ENCODE assay signal across 1 cellular context in the genomic region with DNA sequence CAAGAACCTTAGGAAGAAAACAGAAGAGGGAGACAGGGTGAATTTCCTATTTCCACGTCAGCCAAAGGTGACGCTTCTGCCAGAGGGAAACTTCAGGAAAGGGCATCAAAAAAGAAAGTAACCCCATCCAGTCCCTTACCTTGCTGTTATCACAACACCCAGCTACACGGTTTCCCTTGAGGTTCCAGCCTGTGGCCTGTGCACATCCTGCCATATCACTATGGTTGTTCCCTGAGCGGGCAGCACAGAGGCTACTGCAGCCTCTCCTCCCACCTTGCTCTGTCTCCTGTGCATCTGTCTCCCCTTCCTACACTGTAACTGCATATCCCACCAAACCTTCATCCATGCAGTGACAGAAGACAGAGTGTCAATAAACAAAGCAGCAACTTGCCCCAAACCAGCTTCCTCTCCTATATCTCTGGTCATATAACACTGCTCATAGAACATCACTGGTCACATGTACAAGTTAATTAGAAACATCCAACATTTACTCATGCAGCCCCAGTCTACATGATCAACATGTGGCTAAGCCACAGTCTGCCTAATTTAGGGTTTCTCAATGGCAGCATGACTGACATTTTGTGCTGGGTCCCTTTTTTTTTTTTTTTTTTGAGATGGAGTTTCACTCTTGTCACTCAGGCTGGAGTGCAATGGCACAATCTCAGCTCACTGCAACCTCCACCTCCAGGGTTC.
TF ChIP-seq lines count a peak whose summit lies in the region.

No MANE protein-coding gene starts in this region.

TF ChIP-seq in GM23338, 12 proteins besides CTCF, POLR2A, EP300 and RAD21 (continued from another document):
- TF ChIP-seq, protein P1, sequence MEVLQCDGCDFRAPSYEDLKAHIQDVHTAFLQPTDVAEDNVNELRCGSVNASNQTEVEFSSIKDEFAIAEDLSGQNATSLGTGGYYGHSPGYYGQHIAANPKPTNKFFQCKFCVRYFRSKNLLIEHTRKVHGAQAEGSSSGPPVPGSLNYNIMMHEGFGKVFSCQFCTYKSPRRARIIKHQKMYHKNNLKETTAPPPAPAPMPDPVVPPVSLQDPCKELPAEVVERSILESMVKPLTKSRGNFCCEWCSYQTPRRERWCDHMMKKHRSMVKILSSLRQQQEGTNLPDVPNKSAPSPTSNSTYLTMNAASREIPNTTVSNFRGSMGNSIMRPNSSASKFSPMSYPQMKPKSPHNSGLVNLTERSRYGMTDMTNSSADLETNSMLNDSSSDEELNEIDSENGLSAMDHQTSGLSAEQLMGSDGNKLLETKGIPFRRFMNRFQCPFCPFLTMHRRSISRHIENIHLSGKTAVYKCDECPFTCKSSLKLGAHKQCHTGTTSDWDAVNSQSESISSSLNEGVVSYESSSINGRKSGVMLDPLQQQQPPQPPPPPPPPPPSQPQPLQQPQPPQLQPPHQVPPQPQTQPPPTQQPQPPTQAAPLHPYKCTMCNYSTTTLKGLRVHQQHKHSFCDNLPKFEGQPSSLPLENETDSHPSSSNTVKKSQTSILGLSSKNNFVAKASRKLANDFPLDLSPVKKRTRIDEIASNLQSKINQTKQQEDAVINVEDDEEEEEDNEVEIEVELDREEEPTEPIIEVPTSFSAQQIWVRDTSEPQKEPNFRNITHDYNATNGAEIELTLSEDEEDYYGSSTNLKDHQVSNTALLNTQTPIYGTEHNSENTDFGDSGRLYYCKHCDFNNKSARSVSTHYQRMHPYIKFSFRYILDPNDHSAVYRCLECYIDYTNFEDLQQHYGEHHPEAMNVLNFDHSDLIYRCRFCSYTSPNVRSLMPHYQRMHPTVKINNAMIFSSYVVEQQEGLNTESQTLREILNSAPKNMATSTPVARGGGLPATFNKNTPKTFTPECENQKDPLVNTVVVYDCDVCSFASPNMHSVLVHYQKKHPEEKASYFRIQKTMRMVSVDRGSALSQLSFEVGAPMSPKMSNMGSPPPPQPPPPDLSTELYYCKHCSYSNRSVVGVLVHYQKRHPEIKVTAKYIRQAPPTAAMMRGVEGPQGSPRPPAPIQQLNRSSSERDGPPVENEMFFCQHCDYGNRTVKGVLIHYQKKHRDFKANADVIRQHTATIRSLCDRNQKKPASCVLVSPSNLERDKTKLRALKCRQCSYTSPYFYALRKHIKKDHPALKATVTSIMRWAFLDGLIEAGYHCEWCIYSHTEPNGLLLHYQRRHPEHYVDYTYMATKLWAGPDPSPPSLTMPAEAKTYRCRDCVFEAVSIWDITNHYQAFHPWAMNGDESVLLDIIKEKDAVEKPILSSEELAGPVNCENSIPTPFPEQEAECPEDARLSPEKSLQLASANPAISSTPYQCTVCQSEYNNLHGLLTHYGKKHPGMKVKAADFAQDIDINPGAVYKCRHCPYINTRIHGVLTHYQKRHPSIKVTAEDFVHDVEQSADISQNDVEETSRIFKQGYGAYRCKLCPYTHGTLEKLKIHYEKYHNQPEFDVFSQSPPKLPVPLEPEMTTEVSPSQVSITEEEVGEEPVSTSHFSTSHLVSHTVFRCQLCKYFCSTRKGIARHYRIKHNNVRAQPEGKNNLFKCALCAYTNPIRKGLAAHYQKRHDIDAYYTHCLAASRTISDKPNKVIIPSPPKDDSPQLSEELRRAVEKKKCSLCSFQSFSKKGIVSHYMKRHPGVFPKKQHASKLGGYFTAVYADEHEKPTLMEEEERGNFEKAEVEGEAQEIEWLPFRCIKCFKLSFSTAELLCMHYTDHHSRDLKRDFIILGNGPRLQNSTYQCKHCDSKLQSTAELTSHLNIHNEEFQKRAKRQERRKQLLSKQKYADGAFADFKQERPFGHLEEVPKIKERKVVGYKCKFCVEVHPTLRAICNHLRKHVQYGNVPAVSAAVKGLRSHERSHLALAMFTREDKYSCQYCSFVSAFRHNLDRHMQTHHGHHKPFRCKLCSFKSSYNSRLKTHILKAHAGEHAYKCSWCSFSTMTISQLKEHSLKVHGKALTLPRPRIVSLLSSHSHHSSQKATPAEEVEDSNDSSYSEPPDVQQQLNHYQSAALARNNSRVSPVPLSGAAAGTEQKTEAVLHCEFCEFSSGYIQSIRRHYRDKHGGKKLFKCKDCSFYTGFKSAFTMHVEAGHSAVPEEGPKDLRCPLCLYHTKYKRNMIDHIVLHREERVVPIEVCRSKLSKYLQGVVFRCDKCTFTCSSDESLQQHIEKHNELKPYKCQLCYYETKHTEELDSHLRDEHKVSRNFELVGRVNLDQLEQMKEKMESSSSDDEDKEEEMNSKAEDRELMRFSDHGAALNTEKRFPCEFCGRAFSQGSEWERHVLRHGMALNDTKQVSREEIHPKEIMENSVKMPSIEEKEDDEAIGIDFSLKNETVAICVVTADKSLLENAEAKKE (CRISPR knock-in tag; IDR thresholded peaks at IDR 0.05), result no peak
- TF ChIP-seq, protein P2, sequence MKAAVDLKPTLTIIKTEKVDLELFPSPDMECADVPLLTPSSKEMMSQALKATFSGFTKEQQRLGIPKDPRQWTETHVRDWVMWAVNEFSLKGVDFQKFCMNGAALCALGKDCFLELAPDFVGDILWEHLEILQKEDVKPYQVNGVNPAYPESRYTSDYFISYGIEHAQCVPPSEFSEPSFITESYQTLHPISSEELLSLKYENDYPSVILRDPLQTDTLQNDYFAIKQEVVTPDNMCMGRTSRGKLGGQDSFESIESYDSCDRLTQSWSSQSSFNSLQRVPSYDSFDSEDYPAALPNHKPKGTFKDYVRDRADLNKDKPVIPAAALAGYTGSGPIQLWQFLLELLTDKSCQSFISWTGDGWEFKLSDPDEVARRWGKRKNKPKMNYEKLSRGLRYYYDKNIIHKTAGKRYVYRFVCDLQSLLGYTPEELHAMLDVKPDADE (IDR thresholded peaks at IDR 0.05), result no peak
- TF ChIP-seq ZNF331 (CRISPR knock-in tag; IDR thresholded peaks at IDR 0.05; ENCODE audit: low read depth) (no peak), POLR2AphosphoS5 (IDR thresholded peaks at IDR 0.05; ENCODE audit: low read depth) (no peak), NANOG (IDR thresholded peaks at IDR 0.05; ENCODE audit: borderline replicate concordance) (no peak), ZNF114 (CRISPR knock-in tag; IDR thresholded peaks at IDR 0.05) (no peak), STAT1 (IDR thresholded peaks at IDR 0.05; ENCODE audit: unreplicated experiment) (no peak), CREB1 (CRISPR knock-in tag; IDR thresholded peaks at IDR 0.05; ENCODE audit: low read depth) (no peak), EZH2phosphoT487 (IDR thresholded peaks at IDR 0.05; ENCODE audit: unreplicated experiment) (no peak)
- TF ChIP-seq, protein P3, sequence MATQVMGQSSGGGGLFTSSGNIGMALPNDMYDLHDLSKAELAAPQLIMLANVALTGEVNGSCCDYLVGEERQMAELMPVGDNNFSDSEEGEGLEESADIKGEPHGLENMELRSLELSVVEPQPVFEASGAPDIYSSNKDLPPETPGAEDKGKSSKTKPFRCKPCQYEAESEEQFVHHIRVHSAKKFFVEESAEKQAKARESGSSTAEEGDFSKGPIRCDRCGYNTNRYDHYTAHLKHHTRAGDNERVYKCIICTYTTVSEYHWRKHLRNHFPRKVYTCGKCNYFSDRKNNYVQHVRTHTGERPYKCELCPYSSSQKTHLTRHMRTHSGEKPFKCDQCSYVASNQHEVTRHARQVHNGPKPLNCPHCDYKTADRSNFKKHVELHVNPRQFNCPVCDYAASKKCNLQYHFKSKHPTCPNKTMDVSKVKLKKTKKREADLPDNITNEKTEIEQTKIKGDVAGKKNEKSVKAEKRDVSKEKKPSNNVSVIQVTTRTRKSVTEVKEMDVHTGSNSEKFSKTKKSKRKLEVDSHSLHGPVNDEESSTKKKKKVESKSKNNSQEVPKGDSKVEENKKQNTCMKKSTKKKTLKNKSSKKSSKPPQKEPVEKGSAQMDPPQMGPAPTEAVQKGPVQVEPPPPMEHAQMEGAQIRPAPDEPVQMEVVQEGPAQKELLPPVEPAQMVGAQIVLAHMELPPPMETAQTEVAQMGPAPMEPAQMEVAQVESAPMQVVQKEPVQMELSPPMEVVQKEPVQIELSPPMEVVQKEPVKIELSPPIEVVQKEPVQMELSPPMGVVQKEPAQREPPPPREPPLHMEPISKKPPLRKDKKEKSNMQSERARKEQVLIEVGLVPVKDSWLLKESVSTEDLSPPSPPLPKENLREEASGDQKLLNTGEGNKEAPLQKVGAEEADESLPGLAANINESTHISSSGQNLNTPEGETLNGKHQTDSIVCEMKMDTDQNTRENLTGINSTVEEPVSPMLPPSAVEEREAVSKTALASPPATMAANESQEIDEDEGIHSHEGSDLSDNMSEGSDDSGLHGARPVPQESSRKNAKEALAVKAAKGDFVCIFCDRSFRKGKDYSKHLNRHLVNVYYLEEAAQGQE (IDR thresholded peaks at IDR 0.05; ENCODE audit: unreplicated experiment), result no peak
TF ChIP-seq in GM23338: peak in this region for 0.
